ENCODE assay signal across 9 cellular contexts in genomic region chr1:48552420-48552819, GRCh38.
DNase-seq lines count a peak whose midpoint lies in the region; ATAC-seq and TF ChIP-seq lines count a peak whose summit lies in the region.
"Had no signal": no experiment of that assay in that cellular context is flagged by ENCODE, and none has a peak within 500 bp of the region (broad histone marks: within the 10 kb centered on the region; RNA-seq: fewer than 3 reads in every experiment).

No MANE protein-coding gene starts in this region.

- H3K9me3 ChIP-seq in esophagus muscularis mucosa, result no peaks in the 10 kb centered on the region

- no peak for ATAC-seq in GM19455 (IDR thresholded peaks at IDR 0.05; ENCODE audit: unreplicated experiment)

- H3K4me1 ChIP-seq in esophagus muscularis mucosa, result peaks cover 5 to 21% (median 13%) of the 10 kb centered on the region in 4 donors

- no peaks in the 10 kb centered on the region for H3K27me3 ChIP-seq in esophagus muscularis mucosa

- peak; percentile 31 for DNase-seq in GM12865 (ENCODE audit: low read depth)
- peak; percentile 70 for DNase-seq in NCI-H2029 (lab: John Stamatoyannopoulos, UW)
- DNase-seq in esophagus muscularis mucosa (ENCODE audit: extremely low spot score), result no peak
- no peak for DNase-seq in AG20443 (ENCODE audit: low spot score)
- DNase-seq in NCI-H526 treated with DMSO at 0.1 percent for 48 hours (lab: John Stamatoyannopoulos, UW), result no peak
- no peak for DNase-seq in NCI-H446 treated with DMSO at 0.1 percent for 48 hours (lab: John Stamatoyannopoulos, UW)
- DNase-seq: activated CD4-positive, alpha-beta T cell treated with anti-CD3 and anti-CD28 coated beads, Interleukin-2, amount 10 ng/mL, durations not matched to agents 24 days and 14 days had no signal

- peak; percentile 66 for TF ChIP-seq CTCF in 22Rv1 (IDR thresholded peaks at IDR 0.05)
- TF ChIP-seq CTCF in GM12865 (IDR thresholded peaks at IDR 0.05; ENCODE audit: insufficient read depth, low read depth, low read length, missing control alignments), result peak; percentile 39
- peak in 2 of 3 experiments; percentile 18 to 26 for TF ChIP-seq CTCF in esophagus muscularis mucosa (IDR thresholded peaks at IDR 0.05)

- no peaks in the 10 kb centered on the region for H3K36me3 ChIP-seq in esophagus muscularis mucosa

- H3K4me3 ChIP-seq in GM12865 (ENCODE audit: low read depth, low read length) (no peak overlapping the region), esophagus muscularis mucosa (no peak overlapping the region)

- intact Hi-C loops in esophagus muscularis mucosa (cut with DNase I), result loop anchor here (5.0 kb wide), 1 partner anchor 145 kb away; no protein-coding TSS in a partner anchor

- TF ChIP-seq POLR2A in esophagus muscularis mucosa (IDR thresholded peaks at IDR 0.05; ENCODE audit: low read depth), result no peak

- 30% methylated on average over 1 of the region's 1 CpG for WGBS in esophagus muscularis mucosa

- TF ChIP-seq EP300 in esophagus muscularis mucosa (IDR thresholded peaks at IDR 0.05), result no peak

- H3K27ac ChIP-seq in 22Rv1 (no peak overlapping the region), esophagus muscularis mucosa (replicated peaks in 1 of 4) (peak overlapping the region in 1 of 4 donors; percentile 37)

Comparison
In these comparisons a context has a peak if more than half of its experiments do, and no peak if none do; other contexts are left out.
1. DNase-seq: peak in GM12865 (single experiment) and NCI-H2029 (single experiment); none in esophagus muscularis mucosa (single experiment), AG20443 (single experiment), NCI-H526 treated with DMSO at 0.1 percent for 48 hours (single experiment) and NCI-H446 treated with DMSO at 0.1 percent for 48 hours (single experiment).
2. Peak in every context shown above with its lines, with median percentiles within 50 percentile points of each other: CTCF ChIP-seq.